In genomic region chr20:12700701-12701100, GRCh38 we compare ENCODE assay signal across 2 cellular contexts.
TF ChIP-seq lines count a peak whose summit lies in the region.

No MANE protein-coding gene starts in this region.

TF ChIP-seq in HepG2, 621 proteins besides CTCF, POLR2A, EP300 and RAD21:
- TF ChIP-seq, protein P1, sequence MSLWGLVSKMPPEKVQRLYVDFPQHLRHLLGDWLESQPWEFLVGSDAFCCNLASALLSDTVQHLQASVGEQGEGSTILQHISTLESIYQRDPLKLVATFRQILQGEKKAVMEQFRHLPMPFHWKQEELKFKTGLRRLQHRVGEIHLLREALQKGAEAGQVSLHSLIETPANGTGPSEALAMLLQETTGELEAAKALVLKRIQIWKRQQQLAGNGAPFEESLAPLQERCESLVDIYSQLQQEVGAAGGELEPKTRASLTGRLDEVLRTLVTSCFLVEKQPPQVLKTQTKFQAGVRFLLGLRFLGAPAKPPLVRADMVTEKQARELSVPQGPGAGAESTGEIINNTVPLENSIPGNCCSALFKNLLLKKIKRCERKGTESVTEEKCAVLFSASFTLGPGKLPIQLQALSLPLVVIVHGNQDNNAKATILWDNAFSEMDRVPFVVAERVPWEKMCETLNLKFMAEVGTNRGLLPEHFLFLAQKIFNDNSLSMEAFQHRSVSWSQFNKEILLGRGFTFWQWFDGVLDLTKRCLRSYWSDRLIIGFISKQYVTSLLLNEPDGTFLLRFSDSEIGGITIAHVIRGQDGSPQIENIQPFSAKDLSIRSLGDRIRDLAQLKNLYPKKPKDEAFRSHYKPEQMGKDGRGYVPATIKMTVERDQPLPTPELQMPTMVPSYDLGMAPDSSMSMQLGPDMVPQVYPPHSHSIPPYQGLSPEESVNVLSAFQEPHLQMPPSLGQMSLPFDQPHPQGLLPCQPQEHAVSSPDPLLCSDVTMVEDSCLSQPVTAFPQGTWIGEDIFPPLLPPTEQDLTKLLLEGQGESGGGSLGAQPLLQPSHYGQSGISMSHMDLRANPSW (CRISPR knock-in tag; IDR thresholded peaks at IDR 0.05; ENCODE audit: borderline replicate concordance), result no peak
- peak; percentile 18; the same call in 1 of the 2 replicates for TF ChIP-seq CREB1 (IDR thresholded peaks at IDR 0.05)
- TF ChIP-seq CREB1 (CRISPR knock-in tag; IDR thresholded peaks at IDR 0.05), result no peak
TF ChIP-seq in HepG2: peak in this region for 1.

TF ChIP-seq in WTC11, 78 proteins besides CTCF, POLR2A, EP300 and RAD21 (continued from another document):
- TF ChIP-seq HMGXB4 (CRISPR knock-in tag; IDR thresholded peaks at IDR 0.05) (no peak), ZBTB21 (CRISPR knock-in tag; IDR thresholded peaks at IDR 0.05; ENCODE audit: borderline replicate concordance) (no peak), ZNF512 (CRISPR knock-in tag; IDR thresholded peaks at IDR 0.05; ENCODE audit: borderline replicate concordance) (no peak), NR2C2 (CRISPR knock-in tag; IDR thresholded peaks at IDR 0.05) (no peak), KAT7 (CRISPR knock-in tag; IDR thresholded peaks at IDR 0.05; ENCODE audit: borderline replicate concordance) (no peak), ZNF121 (CRISPR knock-in tag; IDR thresholded peaks at IDR 0.05) (no peak), NFYB (CRISPR knock-in tag; conservative IDR thresholded peaks at IDR 0.05; ENCODE audit: low read depth) (no peak), FOXJ3 (CRISPR knock-in tag; IDR thresholded peaks at IDR 0.05; ENCODE audit: borderline replicate concordance) (no peak), SOX15 (CRISPR knock-in tag; IDR thresholded peaks at IDR 0.05) (no peak), TCF7 (CRISPR knock-in tag; IDR thresholded peaks at IDR 0.05; ENCODE audit: low read depth) (no peak), ZNF219 (CRISPR knock-in tag; IDR thresholded peaks at IDR 0.05; ENCODE audit: borderline replicate concordance) (no peak), TEAD4 (CRISPR knock-in tag; IDR thresholded peaks at IDR 0.05) (no peak), E2F5 (CRISPR knock-in tag; IDR thresholded peaks at IDR 0.05) (no peak), ETV6 (CRISPR knock-in tag; IDR thresholded peaks at IDR 0.05) (no peak)
- TF ChIP-seq, protein P2, sequence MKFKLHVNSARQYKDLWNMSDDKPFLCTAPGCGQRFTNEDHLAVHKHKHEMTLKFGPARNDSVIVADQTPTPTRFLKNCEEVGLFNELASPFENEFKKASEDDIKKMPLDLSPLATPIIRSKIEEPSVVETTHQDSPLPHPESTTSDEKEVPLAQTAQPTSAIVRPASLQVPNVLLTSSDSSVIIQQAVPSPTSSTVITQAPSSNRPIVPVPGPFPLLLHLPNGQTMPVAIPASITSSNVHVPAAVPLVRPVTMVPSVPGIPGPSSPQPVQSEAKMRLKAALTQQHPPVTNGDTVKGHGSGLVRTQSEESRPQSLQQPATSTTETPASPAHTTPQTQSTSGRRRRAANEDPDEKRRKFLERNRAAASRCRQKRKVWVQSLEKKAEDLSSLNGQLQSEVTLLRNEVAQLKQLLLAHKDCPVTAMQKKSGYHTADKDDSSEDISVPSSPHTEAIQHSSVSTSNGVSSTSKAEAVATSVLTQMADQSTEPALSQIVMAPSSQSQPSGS (CRISPR knock-in tag; IDR thresholded peaks at IDR 0.05; ENCODE audit: borderline replicate concordance, low read depth), result no peak
- TF ChIP-seq, protein P3, sequence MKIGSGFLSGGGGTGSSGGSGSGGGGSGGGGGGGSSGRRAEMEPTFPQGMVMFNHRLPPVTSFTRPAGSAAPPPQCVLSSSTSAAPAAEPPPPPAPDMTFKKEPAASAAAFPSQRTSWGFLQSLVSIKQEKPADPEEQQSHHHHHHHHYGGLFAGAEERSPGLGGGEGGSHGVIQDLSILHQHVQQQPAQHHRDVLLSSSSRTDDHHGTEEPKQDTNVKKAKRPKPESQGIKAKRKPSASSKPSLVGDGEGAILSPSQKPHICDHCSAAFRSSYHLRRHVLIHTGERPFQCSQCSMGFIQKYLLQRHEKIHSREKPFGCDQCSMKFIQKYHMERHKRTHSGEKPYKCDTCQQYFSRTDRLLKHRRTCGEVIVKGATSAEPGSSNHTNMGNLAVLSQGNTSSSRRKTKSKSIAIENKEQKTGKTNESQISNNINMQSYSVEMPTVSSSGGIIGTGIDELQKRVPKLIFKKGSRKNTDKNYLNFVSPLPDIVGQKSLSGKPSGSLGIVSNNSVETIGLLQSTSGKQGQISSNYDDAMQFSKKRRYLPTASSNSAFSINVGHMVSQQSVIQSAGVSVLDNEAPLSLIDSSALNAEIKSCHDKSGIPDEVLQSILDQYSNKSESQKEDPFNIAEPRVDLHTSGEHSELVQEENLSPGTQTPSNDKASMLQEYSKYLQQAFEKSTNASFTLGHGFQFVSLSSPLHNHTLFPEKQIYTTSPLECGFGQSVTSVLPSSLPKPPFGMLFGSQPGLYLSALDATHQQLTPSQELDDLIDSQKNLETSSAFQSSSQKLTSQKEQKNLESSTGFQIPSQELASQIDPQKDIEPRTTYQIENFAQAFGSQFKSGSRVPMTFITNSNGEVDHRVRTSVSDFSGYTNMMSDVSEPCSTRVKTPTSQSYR (CRISPR knock-in tag; IDR thresholded peaks at IDR 0.05), result no peak
- TF ChIP-seq, protein P4, sequence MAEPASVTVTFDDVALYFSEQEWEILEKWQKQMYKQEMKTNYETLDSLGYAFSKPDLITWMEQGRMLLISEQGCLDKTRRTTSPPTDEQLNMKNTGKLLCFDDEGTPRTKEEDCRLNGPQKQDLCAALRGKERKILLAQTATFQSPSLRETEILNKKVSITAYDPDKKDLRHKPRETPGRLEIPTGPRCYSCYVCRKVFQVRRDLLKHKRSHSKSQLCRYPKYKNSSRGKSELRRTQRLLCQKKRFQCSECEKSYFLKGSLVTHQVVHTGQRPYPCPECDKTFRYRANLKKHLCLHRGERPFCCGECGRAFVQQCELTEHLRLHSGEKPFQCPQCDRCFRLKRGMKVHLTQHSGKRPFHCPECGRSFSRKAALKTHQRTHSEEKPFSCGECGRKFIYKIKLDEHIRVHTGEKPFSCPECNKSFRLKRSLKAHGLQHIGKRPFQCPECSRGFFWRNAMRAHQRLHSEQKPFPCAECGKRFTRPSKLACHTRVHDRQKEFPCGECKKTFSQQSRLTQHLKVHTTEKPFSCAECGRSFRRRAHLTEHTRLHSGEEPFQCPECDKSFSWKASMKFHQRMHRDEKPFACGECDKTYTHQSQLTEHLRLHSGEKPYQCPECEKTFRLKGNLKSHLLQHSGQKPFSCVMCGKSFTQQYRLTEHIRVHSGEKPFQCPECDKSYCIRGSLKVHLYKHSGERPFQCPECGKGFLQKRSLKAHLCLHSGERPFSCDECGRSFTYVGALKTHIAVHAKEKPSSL (CRISPR knock-in tag; conservative IDR thresholded peaks at IDR 0.05), result no peak
